23 cellular contexts compared by ENCODE assay signal in the genomic region with DNA sequence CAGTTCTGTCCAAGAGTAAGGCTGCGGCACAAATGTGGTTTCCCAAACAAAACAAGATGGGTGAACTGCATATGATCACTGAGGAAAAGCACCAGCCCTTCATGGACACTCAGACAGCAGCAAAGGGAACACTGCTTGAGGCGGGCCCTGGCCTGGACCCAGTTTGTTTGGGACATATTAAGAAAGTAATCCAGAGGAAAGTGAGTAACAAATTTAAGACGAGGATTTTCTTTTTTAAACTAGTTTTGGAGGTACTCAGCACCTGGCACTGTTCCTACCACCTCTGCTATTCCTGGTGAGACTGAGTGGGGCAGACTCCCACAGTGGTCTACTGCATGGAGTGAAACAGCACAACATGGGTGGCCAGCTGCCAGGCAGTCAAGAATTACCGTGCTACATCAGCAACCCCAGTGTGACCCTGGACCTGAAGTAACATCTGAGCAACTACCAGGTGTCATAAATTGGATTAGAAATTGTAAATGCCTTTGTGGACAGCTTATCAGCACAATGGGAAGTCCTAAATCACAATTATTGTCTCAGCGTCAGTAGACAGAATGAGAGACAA. TPM values are rescaled to one million over a fixed set of nuclear protein-coding genes. Genes with fewer than 3 reads are reported as not detected.
"Had no signal": no experiment of that assay in that cellular context is flagged by ENCODE, and none has a peak within 500 bp of the region (broad histone marks: within the 10 kb centered on the region; RNA-seq: fewer than 3 reads in every experiment).

No MANE protein-coding gene starts in this region.

- H3K36me3 Mint-ChIP-seq: activated naive CD4-positive, alpha-beta T cell treated with anti-CD3 and anti-CD28 coated beads, Interleukin-2, amount 50 U/mL, for 24 hours had no signal

- ATAC-seq: activated CD8-positive, alpha-beta T cell treated with anti-CD3 and anti-CD28 coated beads, Interleukin-2, amount 10 ng/mL, durations not matched to agents 7 days and 5 days; Panc1 had no signal

- H3K4me1 ChIP-seq: breast epithelium had no signal

- H3K27me3 Mint-ChIP-seq: activated naive CD4-positive, alpha-beta T cell treated with anti-CD3 and anti-CD28 coated beads, Interleukin-2, amount 50 U/mL, for 24 hours had no signal

- H3K4me3 Mint-ChIP-seq: activated CD8-positive, alpha-beta T cell treated with anti-CD3 and anti-CD28 coated beads, Interleukin-2, amount 10 ng/mL, durations not matched to agents 7 days and 5 days; activated naive CD4-positive, alpha-beta T cell treated with anti-CD3 and anti-CD28 coated beads, Interleukin-2, amount 50 U/mL, for 24 hours had no signal

- H3K9me3 ChIP-seq: breast epithelium, MG63, SK-N-SH had no signal

- H3K27ac Mint-ChIP-seq: activated CD8-positive, alpha-beta T cell treated with anti-CD3 and anti-CD28 coated beads, Interleukin-2, amount 10 ng/mL, durations not matched to agents 7 days and 5 days; activated naive CD4-positive, alpha-beta T cell treated with anti-CD3 and anti-CD28 coated beads, Interleukin-2, amount 50 U/mL, for 24 hours had no signal

- H3K27ac ChIP-seq: breast epithelium, VCaP had no signal

- H3K4me1 Mint-ChIP-seq: activated naive CD4-positive, alpha-beta T cell treated with anti-CD3 and anti-CD28 coated beads, Interleukin-2, amount 50 U/mL, for 24 hours had no signal

- H3K9me3 Mint-ChIP-seq: activated naive CD4-positive, alpha-beta T cell treated with anti-CD3 and anti-CD28 coated beads, Interleukin-2, amount 50 U/mL, for 24 hours had no signal

- H3K4me3 ChIP-seq: breast epithelium, MG63 had no signal

- DNase-seq: activated CD4-positive, alpha-beta T cell treated with anti-CD3 and anti-CD28 coated beads for 4 hours; activated CD8-positive, alpha-beta T cell treated with anti-CD3 and anti-CD28 coated beads, Interleukin-2, amount 10 ng/mL, durations not matched to agents 7 days and 5 days; activated effector memory CD4-positive, alpha-beta T cell treated with Interleukin-2 at 50 U/mL for 16 hours; activated naive CD4-positive, alpha-beta T cell; aorta; caudate nucleus; MG63; MV-4-11; NCI-H1092 treated with DMSO at 0.1 percent for 48 hours; NCI-H1417 treated with DMSO at 0.1 percent for 48 hours; NCI-H187; NCI-H2081; NCI-H446; NCI-H524; NK-92 treated with Interleukin-12 subunit alpha and Interleukin-12 subunit beta, amount 100 ng/mL, for 24 hours; OCI-M1; SIG-M5; SK-N-SH; T-helper 1 cell had no signal

- H3K27me3 ChIP-seq: breast epithelium, MG63 had no signal

RNA-seq across cellular contexts. Expression of gene PDLIM4, which starts 58.3 kb away (rescaled TPM):
- total RNA-seq: activated CD8-positive, alpha-beta T cell treated with anti-CD3 and anti-CD28 coated beads, Interleukin-2, amount 10 ng/mL, durations not matched to agents 7 days and 5 days had no signal
